In the genomic region with DNA sequence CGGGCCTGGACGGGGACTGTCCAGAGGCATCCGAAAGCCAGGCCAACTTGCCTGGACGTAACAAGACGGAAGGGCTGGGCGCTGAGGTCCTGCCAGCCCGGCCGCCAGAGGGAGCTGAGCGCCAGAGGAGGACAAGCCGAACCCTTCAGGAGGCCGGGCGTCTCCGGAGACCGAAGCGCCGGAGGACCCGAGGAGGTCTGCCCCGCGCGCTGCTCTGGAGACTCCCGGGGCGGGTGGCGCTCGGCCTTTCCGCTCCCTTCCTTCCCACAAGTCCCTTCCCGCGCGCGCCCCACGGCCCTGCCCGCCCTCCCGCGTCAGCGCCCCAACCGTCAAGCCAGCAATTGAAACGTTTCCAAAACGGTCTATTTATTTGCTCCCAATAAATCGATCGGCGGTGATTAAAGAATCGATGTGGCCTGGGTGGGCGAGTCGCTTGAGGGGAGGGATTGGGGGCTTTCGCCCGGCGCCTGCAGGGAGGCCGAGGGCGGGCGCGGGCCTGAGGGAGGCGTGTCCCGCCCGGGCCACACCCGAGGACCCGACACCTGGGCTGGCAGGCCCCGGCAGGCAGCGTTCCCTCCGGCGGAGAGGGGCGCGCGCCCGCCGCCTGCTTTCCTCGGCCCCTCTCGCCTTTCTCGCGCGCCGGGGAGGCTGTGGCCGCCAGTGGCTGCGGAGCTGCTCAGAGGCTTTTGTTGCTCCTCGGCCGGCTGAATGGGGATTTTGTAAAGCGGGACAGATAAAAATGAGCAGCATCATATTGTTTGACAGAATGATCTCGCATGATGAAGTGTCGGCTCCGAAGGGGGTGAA, we compare ENCODE assay signal across 9 cellular contexts. TPM values are rescaled to one million over a fixed set of nuclear protein-coding genes. Genes with fewer than 3 reads are reported as not detected.
DNase-seq lines count a peak whose midpoint lies in the region; ATAC-seq, FAIRE-seq and TF ChIP-seq lines count a peak whose summit lies in the region.
"Had no signal": no experiment of that assay in that cellular context is flagged by ENCODE, and none has a peak within 500 bp of the region (broad histone marks: within the 10 kb centered on the region; RNA-seq: fewer than 3 reads in every experiment).

No MANE protein-coding gene starts in this region.

- no peaks in the 10 kb centered on the region for H3K36me3 Mint-ChIP-seq in activated T-cell treated with anti-CD3 and anti-CD28 coated beads, Interleukin-2, amount 50 U/mL, for 4 hours (ENCODE audit: insufficient read depth)

- intact Hi-C loops in pancreas (cut with DNase I), result no loop called here

- peaks cover 76% of the 10 kb centered on the region for H3K27me3 Mint-ChIP-seq in activated T-cell treated with anti-CD3 and anti-CD28 coated beads, Interleukin-2, amount 50 U/mL, for 4 hours (ENCODE audit: low read depth)

- no peaks in the 10 kb centered on the region for H3K9me3 ChIP-seq in pancreas

- H3K27ac ChIP-seq in pancreas, result no peak overlapping the region

- WGBS in pancreas, 2 donors, result 2% methylated on average over 66 to 78 of the region's 78 CpGs

- peaks cover 0 to 5% (median 0%) of the 10 kb centered on the region in 3 donors for H3K4me1 ChIP-seq in pancreas

- H3K27me3 ChIP-seq in pancreas, result peaks cover 12 to 55% (median 33%) of the 10 kb centered on the region in 4 donors

- peak; percentile 82 for ATAC-seq in GM19463 (IDR thresholded peaks at IDR 0.05; ENCODE audit: unreplicated experiment)
- peak; percentile 73 for ATAC-seq in HG03571 (IDR thresholded peaks at IDR 0.05; ENCODE audit: unreplicated experiment)
- ATAC-seq in activated T-cell treated with anti-CD3 and anti-CD28 coated beads, Interleukin-2, amount 50 U/mL, for 4 hours, result peak; percentile 63 to 74
- peak; percentile 96 for ATAC-seq in pancreas
- ATAC-seq in HG02623 (IDR thresholded peaks at IDR 0.05; ENCODE audit: unreplicated experiment), result no peak

- H3K4me1 Mint-ChIP-seq in activated T-cell treated with anti-CD3 and anti-CD28 coated beads, Interleukin-2, amount 50 U/mL, for 4 hours (ENCODE audit: low read depth), result peaks cover 24% of the 10 kb centered on the region

- peak overlapping the region; percentile 49 for H3K4me3 Mint-ChIP-seq in activated T-cell treated with anti-CD3 and anti-CD28 coated beads, Interleukin-2, amount 50 U/mL, for 4 hours

- FAIRE-seq in pancreas (lab: Jason Lieb, UNC), result no peak
- FAIRE-seq: TTC549 had no signal

- H3K4me3 ChIP-seq in pancreas, result peak overlapping the region; percentile 20 to 68 (median 30)

- DNase-seq in CMK (ENCODE audit: low read depth), result peak; percentile 60
- DNase-seq in NCI-H82 (lab: John Stamatoyannopoulos, UW), result peak; percentile 95
- DNase-seq in activated T-cell treated with anti-CD3 and anti-CD28 coated beads, Interleukin-2, amount 50 U/mL, for 4 hours, result peak; percentile 38
- peak; percentile 83 for DNase-seq in glomerular visceral epithelial cell (ENCODE audit: extremely low spot score)
- DNase-seq in pancreas, result peak; percentile 65 to 92 (median 79)

- no peaks in the 10 kb centered on the region for H3K36me3 ChIP-seq in pancreas

- H3K9me3 Mint-ChIP-seq in activated T-cell treated with anti-CD3 and anti-CD28 coated beads, Interleukin-2, amount 50 U/mL, for 4 hours, result peaks cover 13% of the 10 kb centered on the region

- peak; percentile 35 to 63 (median 53) for TF ChIP-seq CTCF in pancreas (IDR thresholded peaks at IDR 0.05)

RNA-seq across cellular contexts. Expression of a gene that starts 5.2 kb away (rescaled TPM):
- not detected for total RNA-seq in activated T-cell treated with anti-CD3 and anti-CD28 coated beads, Interleukin-2, amount 50 U/mL, for 4 hours
- under 1 TPM in 2 of 6 donors, not detected in 4; 0.09 TPM for total RNA-seq in pancreas
- polyA plus RNA-seq in pancreas, result under 1 TPM in 1 of 2 donors, not detected in 1; 0.21 TPM

RNA-seq across cellular contexts. Expression of a gene that starts 50.2 kb away (rescaled TPM):
- 10 to 100 TPM; 13.8 to 16.6 (median 15.3) TPM for total RNA-seq in activated T-cell treated with anti-CD3 and anti-CD28 coated beads, Interleukin-2, amount 50 U/mL, for 4 hours
- 1 to 10 TPM; 3.1 to 8.8 (median 4.4) TPM for total RNA-seq in pancreas
- polyA plus RNA-seq in pancreas, result 10 to 100 TPM in 1 of 2 donors, 1 to 10 TPM in 1; 8.7 to 11.5 TPM

Comparison
In these comparisons a context has a peak if more than half of its experiments do, and no peak if none do; other contexts are left out.
1. DNase-seq: peak in every context shown above with its lines; median percentile 95 in NCI-H82; 83 in glomerular visceral epithelial cell; 79 in pancreas; 60 in CMK; 38 in activated T-cell treated with anti-CD3 and anti-CD28 coated beads, Interleukin-2, amount 50 U/mL, for 4 hours.